Comparison of ENCODE assay signal across 25 cellular contexts in genomic region chr5:168696611-168697010, GRCh38.
A peak's percentile ranks its signal among the peaks of the same experiment; 100 is the strongest.
DNase-seq lines count a peak whose midpoint lies in the region; ATAC-seq and TF ChIP-seq lines count a peak whose summit lies in the region.
"Had no signal": no experiment of that assay in that cellular context is flagged by ENCODE, and none has a peak within 500 bp of the region (broad histone marks: within the 10 kb centered on the region; RNA-seq: fewer than 3 reads in every experiment).

No MANE protein-coding gene starts in this region.

- H2BK15ac ChIP-seq in neuronal stem cell (ENCODE audit: low read length) = no peak overlapping the region

- H2BK5ac ChIP-seq in neuronal stem cell (ENCODE audit: low read length) = no peak overlapping the region

- no peak overlapping the region for H3K18ac ChIP-seq in neuronal stem cell (ENCODE audit: low read length)

- no peaks in the 10 kb centered on the region for H3K4me1 Mint-ChIP-seq in activated T-cell treated with anti-CD3 and anti-CD28 coated beads, Interleukin-2, amount 50 U/mL, for 24 hours (ENCODE audit: low read depth)
- H3K4me1 Mint-ChIP-seq: CD4-positive, CD25-positive, alpha-beta regulatory T cell had no signal

- H3K79me1 ChIP-seq in neuronal stem cell (ENCODE audit: low read depth, low read length) = no peaks in the 10 kb centered on the region

- H3K9me3 ChIP-seq in neuronal stem cell (replicated peaks in 1 of 2; ENCODE audit: control insufficient read depth in 2 of 2, insufficient read depth in 1 of 2, low read depth in 1 of 2, low read length in 2 of 2) = no peaks in the 10 kb centered on the region
- H3K9me3 ChIP-seq: BE2C had no signal

- H3K9ac ChIP-seq in neuronal stem cell (ENCODE audit: low read depth, low read length, poor library complexity) = no peak overlapping the region
- H3K9ac ChIP-seq: KMS-11 had no signal

- H3K4me1 ChIP-seq in neuronal stem cell (ENCODE audit: control insufficient read depth in 2 of 2, insufficient read depth in 1 of 2, low read depth in 1 of 2, low read length in 2 of 2) = no peaks in the 10 kb centered on the region
- H3K4me1 ChIP-seq: BE2C had no signal

- WGBS in neuronal stem cell (ENCODE audit: extremely low coverage in 2 of 2, insufficient read length in 2 of 2, insufficient replicate concordance in 1 of 2), 2 donors = no CpG with 5 or more reads among the region's 2 CpGs

- TF ChIP-seq CTCF in VCaP (conservative IDR thresholded peaks at IDR 0.05) (no peak), fibroblast of villous mesenchyme (IDR thresholded peaks at IDR 0.05; ENCODE audit: insufficient read depth, low read depth, low read length) (no peak)

- H3K27ac Mint-ChIP-seq in activated T-cell treated with anti-CD3 and anti-CD28 coated beads, Interleukin-2, amount 50 U/mL, for 24 hours = no peak overlapping the region
- H3K27ac Mint-ChIP-seq: CD4-positive, CD25-positive, alpha-beta regulatory T cell had no signal

- no peak overlapping the region for H3K4me2 ChIP-seq in neuronal stem cell (ENCODE audit: insufficient read depth, low read length, poor library complexity, severe bottlenecking)
- H3K4me2 ChIP-seq: KMS-11 had no signal

- H3K4me3 ChIP-seq in fibroblast of villous mesenchyme (ENCODE audit: low read depth, low read length) = no peak overlapping the region
- no peak overlapping the region for H3K4me3 ChIP-seq in neuronal stem cell (ENCODE audit: low read length in 2 of 2)
- H3K4me3 ChIP-seq: GM12878 had no signal

- H3K4me3 Mint-ChIP-seq in activated T-cell treated with anti-CD3 and anti-CD28 coated beads, Interleukin-2, amount 50 U/mL, for 24 hours = no peak overlapping the region
- H3K4me3 Mint-ChIP-seq: CD4-positive, CD25-positive, alpha-beta regulatory T cell had no signal

- no peak overlapping the region for H2AK5ac ChIP-seq in neuronal stem cell (ENCODE audit: low read depth, low read length)

- no peak for ATAC-seq in GM18868 (IDR thresholded peaks at IDR 0.05; ENCODE audit: unreplicated experiment)
- no peak for ATAC-seq in GM18907 (IDR thresholded peaks at IDR 0.05; ENCODE audit: unreplicated experiment)
- ATAC-seq: GM12878, Panc1 had no signal

- H4K91ac ChIP-seq in neuronal stem cell (ENCODE audit: low read depth, low read length, poor library complexity) = no peak overlapping the region

- no peaks in the 10 kb centered on the region for H3K9me3 Mint-ChIP-seq in activated T-cell treated with anti-CD3 and anti-CD28 coated beads, Interleukin-2, amount 50 U/mL, for 24 hours

- H3K36me3 Mint-ChIP-seq in activated T-cell treated with anti-CD3 and anti-CD28 coated beads, Interleukin-2, amount 50 U/mL, for 24 hours (ENCODE audit: low read depth) = no peaks in the 10 kb centered on the region
- H3K36me3 Mint-ChIP-seq: CD4-positive, CD25-positive, alpha-beta regulatory T cell had no signal

- no peak overlapping the region for H2BK12ac ChIP-seq in neuronal stem cell (ENCODE audit: low read length)

- no peak overlapping the region for H2BK120ac ChIP-seq in neuronal stem cell (ENCODE audit: low read depth, low read length)

- DNase-seq in AG20443 (ENCODE audit: low spot score) (peak; percentile 29), fibroblast of villous mesenchyme (ENCODE audit: low read depth) (peak; percentile 43), neuronal stem cell (ENCODE audit: low spot score) (no peak), nucleus accumbens (lab: John Stamatoyannopoulos, UW) (no peak)
- no peak for DNase-seq in activated T-cell treated with anti-CD3 and anti-CD28 coated beads, Interleukin-2, amount 50 U/mL, for 24 hours
- DNase-seq: BE2C; CD4-positive, CD25-positive, alpha-beta regulatory T cell; COR-L47; DMS 273 treated with DMSO at 0.1 percent for 48 hours; DMS79 treated with DMSO at 0.1 percent for 48 hours; H7; IMR-90; NCI-H1105; NCI-H146; NCI-H2029 treated with DMSO at 0.1 percent for 48 hours; NCI-H226; NCI-H510A treated with DMSO at 0.1 percent for 48 hours; NCI-H748 treated with DMSO at 0.1 percent for 48 hours; SIG-M5 had no signal

- peaks cover 0 to 17% (median 0%) of the 10 kb centered on the region in 3 experiments for H3K27me3 ChIP-seq in neuronal stem cell (ENCODE audit: control insufficient read depth in 3 of 3, insufficient read depth in 3 of 3, low read depth in 1 of 3, low read length in 3 of 3)
- H3K27me3 ChIP-seq: BE2C had no signal

- no peaks in the 10 kb centered on the region for H3K36me3 ChIP-seq in neuronal stem cell (replicated peaks in 1 of 2; ENCODE audit: control insufficient read depth in 2 of 2, insufficient read depth in 2 of 2, low read length in 2 of 2)

- no peak overlapping the region for H3K4ac ChIP-seq in neuronal stem cell (ENCODE audit: low read length)

- H3K27me3 Mint-ChIP-seq in activated T-cell treated with anti-CD3 and anti-CD28 coated beads, Interleukin-2, amount 50 U/mL, for 24 hours = no peaks in the 10 kb centered on the region

- peak overlapping the region; percentile 39 for H3K14ac ChIP-seq in neuronal stem cell (ENCODE audit: low read length)

- H3K23ac ChIP-seq in neuronal stem cell (ENCODE audit: low read depth, low read length, poor library complexity) = no peak overlapping the region

- no peak overlapping the region for H2AFZ ChIP-seq in neuronal stem cell (ENCODE audit: low read length)

- no peak overlapping the region for H4K8ac ChIP-seq in neuronal stem cell (ENCODE audit: low read depth, low read length)

- H3K27ac ChIP-seq in VCaP (peak overlapping the region; percentile 56), neuronal stem cell (replicated peaks; ENCODE audit: low read length) (no peak overlapping the region)
- H3K27ac ChIP-seq: KMS-11 had no signal

Comparison
In these comparisons a context has a peak if more than half of its experiments do, and no peak if none do; other contexts are left out.
1. DNase-seq: peak in AG20443 (single experiment) and fibroblast of villous mesenchyme (single experiment); none in neuronal stem cell (single experiment), activated T-cell treated with anti-CD3 and anti-CD28 coated beads, Interleukin-2, amount 50 U/mL, for 24 hours (single experiment) and nucleus accumbens (0 of 56).